In the genomic region with DNA sequence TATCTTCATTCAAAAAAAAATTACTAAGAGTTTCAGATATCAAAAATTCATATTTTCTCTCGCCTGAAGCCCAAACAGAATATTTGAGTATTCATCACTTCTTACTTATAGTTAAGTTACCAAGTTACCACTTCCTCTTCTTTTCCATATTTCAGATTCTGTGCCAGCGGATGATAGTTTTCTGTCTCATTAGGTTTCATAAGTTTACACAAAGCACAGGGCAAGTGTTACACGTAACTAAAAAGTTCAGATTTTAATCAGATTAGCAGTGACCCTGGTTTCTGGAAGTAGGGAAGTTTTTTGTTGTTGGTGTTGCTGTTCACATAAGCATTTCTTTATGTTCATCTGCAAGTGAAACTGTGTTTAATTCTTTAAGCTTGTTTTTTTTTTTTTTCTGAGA, we compare ENCODE assay signal across 11 cellular contexts. TPM values are rescaled to one million over a fixed set of nuclear protein-coding genes. Genes with fewer than 3 reads are reported as not detected.
DNase-seq lines count a peak whose midpoint lies in the region; ATAC-seq, FAIRE-seq and TF ChIP-seq lines count a peak whose summit lies in the region.
"Had no signal": no experiment of that assay in that cellular context is flagged by ENCODE, and none has a peak within 500 bp of the region (broad histone marks: within the 10 kb centered on the region; RNA-seq: fewer than 3 reads in every experiment).

No MANE protein-coding gene starts in this region.

- H3K4me3 Mint-ChIP-seq in WTC11: no peak overlapping the region

- H3K36me3 Mint-ChIP-seq in WTC11: no peaks in the 10 kb centered on the region

- no peak overlapping the region for H2AFZ ChIP-seq in HepG2 (ENCODE audit: low read length)

- H3K4me3 ChIP-seq in HepG2 (replicated peaks in 1 of 3; ENCODE audit: insufficient read depth in 1 of 3, low read depth in 2 of 3, low read length in 3 of 3): no peak overlapping the region
- H3K4me3 ChIP-seq: vagina had no signal

- no peak overlapping the region for H3K9ac ChIP-seq in HepG2 (ENCODE audit: insufficient read depth, low read depth, low read length)

- in situ Hi-C loops in HepG2 (cut with HindIII; ENCODE audit: extremely low pct_ligation_motif_present, low pct_unique_long_range_greater_than_20kb): no loop called here

- H3K9me3 ChIP-seq in HepG2 (ENCODE audit: low read length): no peaks in the 10 kb centered on the region
- H3K9me3 ChIP-seq: vagina had no signal

- TF ChIP-seq CTCF in HepG2 (CRISPR knock-in tag; IDR thresholded peaks at IDR 0.05): no peak
- TF ChIP-seq CTCF in WTC11 (IDR thresholded peaks at IDR 0.05): no peak

- DNase-seq in GM12891 (ENCODE audit: insufficient read length, low spot score): no peak
- peak; percentile 38 for DNase-seq in RPMI8226
- no peak for DNase-seq in HepG2 (ENCODE audit: low spot score)
- no peak for DNase-seq in NCI-H2196 treated with DMSO at 0.1 percent for 48 hours (lab: John Stamatoyannopoulos, UW; ENCODE audit: unreplicated experiment)
- DNase-seq in GM12892 (ENCODE audit: insufficient read length): no peak
- no peak for DNase-seq in WTC11 (ENCODE audit: low spot score)
- no peak for DNase-seq in GM03348 (ENCODE audit: low spot score)
- DNase-seq: NCI-H526 treated with DMSO at 0.1 percent for 48 hours had no signal

- intact Hi-C loops in HepG2 (cut with micrococcal nuclease; ENCODE audit: unreplicated experiment): no loop called here

- POLR2A ChIA-PET in HepG2 (lab: Yijun Ruan, JAX): no interaction called here
- POLR2A ChIA-PET in WTC11 (lab: Charles Lee): no interaction called here

- no peaks in the 10 kb centered on the region for H3K27me3 ChIP-seq in HepG2 (ENCODE audit: control insufficient read depth in 1 of 2, insufficient read depth in 2 of 2, low read length in 2 of 2)
- H3K27me3 ChIP-seq: vagina had no signal

- H3K4me1 Mint-ChIP-seq in WTC11: peaks cover 9% of the 10 kb centered on the region

- BruUV-seq in HepG2 (replicated peaks; lab: Mats Ljungman, UMichigan): no TSS peak

- H3K27me3 Mint-ChIP-seq in WTC11 (ENCODE audit: low read depth): no peaks in the 10 kb centered on the region

- H3K4me2 ChIP-seq in HepG2 (ENCODE audit: low read depth, low read length): no peak overlapping the region

- TF ChIP-seq RAD21 in HepG2 (CRISPR knock-in tag; IDR thresholded peaks at IDR 0.05): no peak

- H3K79me2 ChIP-seq in HepG2 (ENCODE audit: insufficient read depth, low read length): peaks cover 91% of the 10 kb centered on the region

- peaks cover 51% of the 10 kb centered on the region for H3K4me1 ChIP-seq in HepG2 (ENCODE audit: insufficient read depth, low read length)

- H4K20me1 ChIP-seq in HepG2 (ENCODE audit: insufficient read depth, low read length): 0 out of 2 replicates have a peak, but pooled peaks cover 4% of the 10 kb centered on the region

- no peak for TF ChIP-seq POLR2A in GM12891 (IDR thresholded peaks at IDR 0.05; ENCODE audit: low read depth, low read length)
- TF ChIP-seq POLR2A in HepG2 (IDR thresholded peaks at IDR 0.05; ENCODE audit: insufficient read depth in 1 of 2, low read depth in 2 of 2, low read length in 2 of 2): no peak
- TF ChIP-seq POLR2A in GM12892 (IDR thresholded peaks at IDR 0.05; ENCODE audit: low read depth, low read length): no peak

- H3K9me3 Mint-ChIP-seq in WTC11: no peaks in the 10 kb centered on the region

- CTCF ChIA-PET in HepG2 (lab: Yijun Ruan, JAX; ENCODE audit: low intra/inter-chr PET ratio, low total read pairs) (no interaction called here), WTC11 (lab: Charles Lee) (no interaction called here)

- WGBS in HepG2 (ENCODE audit: low lambda C conversion rate): 84% methylated on average over 3 of the region's 3 CpGs

- peaks cover 0 to 2% of the 10 kb centered on the region in 2 experiments; a peak in 1 of 5 replicates for H3K36me3 ChIP-seq in HepG2 (replicated peaks in 1 of 2; ENCODE audit: control insufficient read depth in 1 of 2, insufficient read depth in 2 of 2, low read length in 2 of 2)
- H3K36me3 ChIP-seq: vagina had no signal

- FAIRE-seq in GM12891 (lab: Jason Lieb, UNC) (peak; percentile 55), HepG2 (lab: Jason Lieb, UNC) (no peak), GM12892 (lab: Jason Lieb, UNC) (no peak)
- FAIRE-seq: H1 had no signal

- TF ChIP-seq EP300 in HepG2 (IDR thresholded peaks at IDR 0.05; ENCODE audit: low read depth in 2 of 2, low read length in 2 of 2): no peak
- TF ChIP-seq EP300 in HepG2 (CRISPR knock-in tag; IDR thresholded peaks at IDR 0.05; ENCODE audit: borderline replicate concordance): no peak

- ATAC-seq in GM21825 (IDR thresholded peaks at IDR 0.05; ENCODE audit: unreplicated experiment) (peak; percentile 43), HepG2 (no peak), WTC11 (no peak)

- H3K27ac Mint-ChIP-seq in WTC11: no peak overlapping the region

- H3K27ac ChIP-seq in HepG2 (ENCODE audit: extremely low read length, insufficient read depth, low read length): no peak overlapping the region
- H3K27ac ChIP-seq: vagina had no signal

TF ChIP-seq in GM12891, 5 proteins besides CTCF, POLR2A, EP300 and RAD21:
- TF ChIP-seq TAF1 (IDR thresholded peaks at IDR 0.05; ENCODE audit: low read depth, low read length): no peak
- TF ChIP-seq SPI1 (IDR thresholded peaks at IDR 0.05; ENCODE audit: low read depth, low read length): peak; percentile 89

TF ChIP-seq in HepG2, 621 proteins besides CTCF, POLR2A, EP300 and RAD21:
- TF ChIP-seq DR1 (CRISPR knock-in tag; IDR thresholded peaks at IDR 0.05): no peak
- no peak for TF ChIP-seq ZNF556 (CRISPR knock-in tag; IDR thresholded peaks at IDR 0.05; ENCODE audit: borderline replicate concordance)
- 0 out of 2 replicates have a peak, but pooled peaks have one; percentile 7 for TF ChIP-seq NR2F6 (IDR thresholded peaks at IDR 0.05)
- no peak for TF ChIP-seq NR2F6 (CRISPR knock-in tag; IDR thresholded peaks at IDR 0.05)
- TF ChIP-seq ZKSCAN1 (IDR thresholded peaks at IDR 0.05; ENCODE audit: low read length): no peak

TF ChIP-seq in WTC11, 78 proteins besides CTCF, POLR2A, EP300 and RAD21 (continues in another document):
- TF ChIP-seq OVOL2 (CRISPR knock-in tag; IDR thresholded peaks at IDR 0.05; ENCODE audit: borderline replicate concordance) (no peak), HMGA2 (CRISPR knock-in tag; IDR thresholded peaks at IDR 0.05) (no peak), ETV6 (CRISPR knock-in tag; IDR thresholded peaks at IDR 0.05) (no peak), FOXK1 (CRISPR knock-in tag; IDR thresholded peaks at IDR 0.05) (no peak)
- TF ChIP-seq, protein P1, sequence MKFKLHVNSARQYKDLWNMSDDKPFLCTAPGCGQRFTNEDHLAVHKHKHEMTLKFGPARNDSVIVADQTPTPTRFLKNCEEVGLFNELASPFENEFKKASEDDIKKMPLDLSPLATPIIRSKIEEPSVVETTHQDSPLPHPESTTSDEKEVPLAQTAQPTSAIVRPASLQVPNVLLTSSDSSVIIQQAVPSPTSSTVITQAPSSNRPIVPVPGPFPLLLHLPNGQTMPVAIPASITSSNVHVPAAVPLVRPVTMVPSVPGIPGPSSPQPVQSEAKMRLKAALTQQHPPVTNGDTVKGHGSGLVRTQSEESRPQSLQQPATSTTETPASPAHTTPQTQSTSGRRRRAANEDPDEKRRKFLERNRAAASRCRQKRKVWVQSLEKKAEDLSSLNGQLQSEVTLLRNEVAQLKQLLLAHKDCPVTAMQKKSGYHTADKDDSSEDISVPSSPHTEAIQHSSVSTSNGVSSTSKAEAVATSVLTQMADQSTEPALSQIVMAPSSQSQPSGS (CRISPR knock-in tag; IDR thresholded peaks at IDR 0.05; ENCODE audit: borderline replicate concordance, low read depth): no peak
- TF ChIP-seq, protein P2, sequence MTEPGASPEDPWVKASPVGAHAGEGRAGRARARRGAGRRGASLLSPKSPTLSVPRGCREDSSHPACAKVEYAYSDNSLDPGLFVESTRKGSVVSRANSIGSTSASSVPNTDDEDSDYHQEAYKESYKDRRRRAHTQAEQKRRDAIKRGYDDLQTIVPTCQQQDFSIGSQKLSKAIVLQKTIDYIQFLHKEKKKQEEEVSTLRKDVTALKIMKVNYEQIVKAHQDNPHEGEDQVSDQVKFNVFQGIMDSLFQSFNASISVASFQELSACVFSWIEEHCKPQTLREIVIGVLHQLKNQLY (CRISPR knock-in tag; IDR thresholded peaks at IDR 0.05): no peak

RNA-seq across cellular contexts. Expression of a gene that starts 10.2 kb away (rescaled TPM):
- 32.6 TPM for polyA plus RNA-seq in GM12891 (2012; ENCODE audit: low read depth, missing spikeins)
- total RNA-seq in HepG2 (2016; rRNA removed; fragmentation: Illumina TruSeq; extraction: Trizol) (36.8 and 45.9 TPM in 2 replicates), WTC11 (2021) (14.9 to 16.3 TPM (median 15.0 TPM) in 3 replicates)
- 17.9 and 21.2 TPM in 2 replicates for total RNA-seq in HepG2 (2016; cell fraction: cytosol; rRNA removed; fragmentation: Illumina TruSeq; extraction: Trizol; ENCODE audit: low read depth)
- 36.6 and 50.6 TPM in 2 replicates for total RNA-seq in HepG2 (2016; cell fraction: insoluble cytoplasmic fraction; rRNA removed; fragmentation: Illumina TruSeq; extraction: Trizol)
- 30.5 and 36.5 TPM in 2 replicates for total RNA-seq in HepG2 (2016; cell fraction: membrane; rRNA removed; fragmentation: Illumina TruSeq; extraction: Trizol)
- total RNA-seq in HepG2 (2016; cell fraction: nucleus; rRNA removed; fragmentation: Illumina TruSeq; extraction: Trizol): 27.4 and 31.1 TPM in 2 replicates
- 22.6 and 27.5 TPM in 2 replicates for polyA plus RNA-seq in HepG2 (2011; rRNA removed)
- 12.5 and 16.4 TPM in 2 replicates for polyA plus RNA-seq in HepG2 (2011; cell fraction: cytosol; rRNA removed)
- 8.6 and 11.4 TPM in 2 replicates for polyA plus RNA-seq in HepG2 (2011; cell fraction: nucleus; rRNA removed)
- polyA plus RNA-seq in HepG2 (2012): 19.6 and 29.6 TPM in 2 replicates
- polyA plus RNA-seq in HepG2 (2016; cell fraction: cytosol; fragmentation: Illumina TruSeq; extraction: Trizol; ENCODE audit: low read depth): 3.8 and 5.1 TPM in 2 replicates
- 41.1 and 41.2 TPM in 2 replicates for polyA plus RNA-seq in HepG2 (2016; cell fraction: insoluble cytoplasmic fraction; fragmentation: Illumina TruSeq; extraction: Trizol; ENCODE audit: low read depth)
- 11.6 and 13.1 TPM in 2 replicates for polyA plus RNA-seq in HepG2 (2016; cell fraction: membrane; fragmentation: Illumina TruSeq; extraction: Trizol; ENCODE audit: low read depth)
- polyA plus RNA-seq in HepG2 (2016; cell fraction: nucleus; fragmentation: Illumina TruSeq; extraction: Trizol; ENCODE audit: insufficient read depth, low read depth): 35.6 and 37.0 TPM in 2 replicates
- polyA minus RNA-seq in HepG2 (2011; rRNA and poly(A)+ RNA removed; ENCODE audit: low replicate concordance): 9.2 and 13.7 TPM in 2 replicates
- polyA minus RNA-seq in HepG2 (2011; cell fraction: cytosol; rRNA and poly(A)+ RNA removed): 16.5 and 19.2 TPM in 2 replicates
- polyA minus RNA-seq in HepG2 (2011; cell fraction: nucleus; rRNA and poly(A)+ RNA removed): 36.2 and 39.9 TPM in 2 replicates
- polyA plus RNA-seq in GM12892 (2012; ENCODE audit: missing spikeins): 55.8 TPM
